In genomic region chr2:206996556-206997065, GRCh38 we compare ENCODE assay signal across 16 cellular contexts. TPM values are rescaled to one million over a fixed set of nuclear protein-coding genes. Genes with fewer than 3 reads are reported as not detected.
DNase-seq lines count a peak whose midpoint lies in the region; ATAC-seq and TF ChIP-seq lines count a peak whose summit lies in the region.
"Had no signal": no experiment of that assay in that cellular context is flagged by ENCODE, and none has a peak within 500 bp of the region (broad histone marks: within the 10 kb centered on the region; RNA-seq: fewer than 3 reads in every experiment).

No MANE protein-coding gene starts in this region.

- H2BK120ac ChIP-seq in mesendoderm (ENCODE audit: low read depth, low read length), result no peak overlapping the region

- H3K4me1 Mint-ChIP-seq in stimulated activated naive CD8-positive, alpha-beta T cell treated with anti-CD3 and anti-CD28 coated beads, Interleukin-15, amount 100 ng/mL, for 72 hours, result no peaks in the 10 kb centered on the region

- DNase-seq in AML-193 (lab: John Stamatoyannopoulos, UW), result peak; percentile 41 to 50
- DNase-seq in NB4 (ENCODE audit: low read depth), result peak; percentile 38
- DNase-seq in mesendoderm, result no peak
- no peak for DNase-seq in stimulated activated naive CD8-positive, alpha-beta T cell treated with anti-CD3 and anti-CD28 coated beads, Interleukin-15, amount 100 ng/mL, for 72 hours
- DNase-seq in activated CD8-positive, alpha-beta memory T cell treated with anti-CD3 and anti-CD28 coated beads for 24 hours, result no peak
- DNase-seq: Caco-2; CD4-positive, alpha-beta T cell; GDM1; GOT3; H7 had no signal

- H3K4me1 ChIP-seq in HEK293 (ENCODE audit: control insufficient read depth, insufficient read depth, low read length), result no peaks in the 10 kb centered on the region
- H3K4me1 ChIP-seq in mesendoderm (ENCODE audit: control insufficient read depth, low read depth, low read length), result no peaks in the 10 kb centered on the region
- H3K4me1 ChIP-seq: Caco-2 had no signal

- CTCF ChIA-PET in HEK293 (lab: Yijun Ruan, JAX), result interaction anchor here (0.6 kb wide), 1 partner anchor 64 kb away, joined by 4 read pairs; no protein-coding TSS in a partner anchor

- no peaks in the 10 kb centered on the region for H3K9me3 ChIP-seq in HEK293 (ENCODE audit: control insufficient read depth, insufficient read depth, low read depth, low read length)

- ATAC-seq in stimulated activated naive CD8-positive, alpha-beta T cell treated with anti-CD3 and anti-CD28 coated beads, Interleukin-15, amount 100 ng/mL, for 72 hours, result no peak
- ATAC-seq in GM18873 (IDR thresholded peaks at IDR 0.05; ENCODE audit: low FRiP score, unreplicated experiment) (no peak), HG03442 (IDR thresholded peaks at IDR 0.05; ENCODE audit: unreplicated experiment) (no peak)

- H3K79me1 ChIP-seq in mesendoderm (ENCODE audit: low read length), result no peaks in the 10 kb centered on the region

- no peak overlapping the region for H4K8ac ChIP-seq in mesendoderm (ENCODE audit: low read depth, low read length)

- no peak overlapping the region for H3K4me3 Mint-ChIP-seq in stimulated activated naive CD8-positive, alpha-beta T cell treated with anti-CD3 and anti-CD28 coated beads, Interleukin-15, amount 100 ng/mL, for 72 hours
- H3K4me3 Mint-ChIP-seq: CD4-positive, alpha-beta T cell had no signal

- no peak overlapping the region for H3K9ac ChIP-seq in mesendoderm (ENCODE audit: low read length)

- no peaks in the 10 kb centered on the region for H3K36me3 ChIP-seq in HEK293 (ENCODE audit: control insufficient read depth in 2 of 2, insufficient read depth in 1 of 2, low read length in 2 of 2)
- H3K36me3 ChIP-seq in mesendoderm (ENCODE audit: control insufficient read depth, insufficient read depth, low read length), result no peaks in the 10 kb centered on the region

- POLR2A ChIA-PET in HEK293 (lab: Yijun Ruan, JAX), result no interaction called here

- H3K27me3 Mint-ChIP-seq in stimulated activated naive CD8-positive, alpha-beta T cell treated with anti-CD3 and anti-CD28 coated beads, Interleukin-15, amount 100 ng/mL, for 72 hours, result no peaks in the 10 kb centered on the region

- H4K5ac ChIP-seq in mesendoderm (ENCODE audit: low read length), result no peak overlapping the region

- H3K27me3 ChIP-seq in mesendoderm (ENCODE audit: insufficient read depth, low read length, poor library complexity), result no peaks in the 10 kb centered on the region

- no peak overlapping the region for H3K27ac Mint-ChIP-seq in stimulated activated naive CD8-positive, alpha-beta T cell treated with anti-CD3 and anti-CD28 coated beads, Interleukin-15, amount 100 ng/mL, for 72 hours
- H3K27ac Mint-ChIP-seq: CD4-positive, alpha-beta T cell had no signal

- no peak overlapping the region for H3K27ac ChIP-seq in HEK293 (ENCODE audit: extremely low read depth, low read depth, low read length)
- no peak overlapping the region for H3K27ac ChIP-seq in mesendoderm (ENCODE audit: low read depth, low read length)
- H3K27ac ChIP-seq: C4-2B, HL-60 had no signal

- H3K23ac ChIP-seq in mesendoderm (ENCODE audit: low read length), result no peak overlapping the region

- no peak overlapping the region for H3K56ac ChIP-seq in mesendoderm (ENCODE audit: low read length)

- no peak overlapping the region for H3K18ac ChIP-seq in mesendoderm (ENCODE audit: low read length)

- H2BK5ac ChIP-seq in mesendoderm (ENCODE audit: low read length), result no peak overlapping the region

- H3K4me3 ChIP-seq in HEK293 (ENCODE audit: low read depth, low read length), result no peak overlapping the region
- H3K4me3 ChIP-seq in NB4 (ENCODE audit: low read depth, low read length), result no peak overlapping the region
- H3K4me3 ChIP-seq in mesendoderm (ENCODE audit: low read length), result no peak overlapping the region

- no peak overlapping the region for H3K4me2 ChIP-seq in mesendoderm (ENCODE audit: low read length)

- no peak for TF ChIP-seq CTCF in HEK293 (tag by site-specific recombination; IDR thresholded peaks at IDR 0.05)
- no peak for TF ChIP-seq CTCF in NB4 (IDR thresholded peaks at IDR 0.05; ENCODE audit: low read depth, low read length)

- peaks cover 5 to 7% of the 10 kb centered on the region in 2 donors for H3K9me3 Mint-ChIP-seq in stimulated activated naive CD8-positive, alpha-beta T cell treated with anti-CD3 and anti-CD28 coated beads, Interleukin-15, amount 100 ng/mL, for 72 hours

- no peak for TF ChIP-seq POLR2A in NB4 (IDR thresholded peaks at IDR 0.05; ENCODE audit: extremely low read depth, insufficient read length)

- peak overlapping the region; percentile 36 for H3K4ac ChIP-seq in mesendoderm (ENCODE audit: low read depth, low read length)

- H2AK5ac ChIP-seq in mesendoderm (ENCODE audit: low read length), result no peak overlapping the region

- H2BK15ac ChIP-seq in mesendoderm (replicated peaks; ENCODE audit: low read depth), result no peak overlapping the region

- H3K79me2 ChIP-seq in mesendoderm (ENCODE audit: control insufficient read depth, insufficient read depth, low read length), result no peaks in the 10 kb centered on the region

TF ChIP-seq in HEK293, 187 proteins besides CTCF, POLR2A, EP300 and RAD21:
- no peak for TF ChIP-seq SALL2 (tag by site-specific recombination; IDR thresholded peaks at IDR 0.05; ENCODE audit: borderline replicate concordance)
- TF ChIP-seq PRDM1 (tag by site-specific recombination; IDR thresholded peaks at IDR 0.05), result peak; percentile 92

RNA-seq across cellular contexts. Expression of gene CPO, which starts 57.3 kb away (rescaled TPM):
- 0.39 TPM for polyA plus RNA-seq in mesendoderm (2013, experiment 1 of 2)
- polyA plus RNA-seq in mesendoderm (2013, experiment 2 of 2), result 0.41 TPM
- polyA plus RNA-seq: BJ had no signal

Comparison
In these comparisons a context has a peak if more than half of its experiments do, and no peak if none do; other contexts are left out.
1. DNase-seq: peak in AML-193 (2 of 2) and NB4 (single experiment); none in mesendoderm (single experiment), stimulated activated naive CD8-positive, alpha-beta T cell treated with anti-CD3 and anti-CD28 coated beads, Interleukin-15, amount 100 ng/mL, for 72 hours (0 of 2) and activated CD8-positive, alpha-beta memory T cell treated with anti-CD3 and anti-CD28 coated beads for 24 hours (single experiment).